ENCODE assay signal across 1 cellular context in genomic region chr7:157266272-157266671, GRCh38.
TF ChIP-seq lines count a peak whose summit lies in the region.

No MANE protein-coding gene starts in this region.

TF ChIP-seq in GM23338, 12 proteins besides CTCF, POLR2A, EP300 and RAD21 (continued from another document):
- no peak for TF ChIP-seq REST (IDR thresholded peaks at IDR 0.05; ENCODE audit: unreplicated experiment)
- TF ChIP-seq POLR2AphosphoS5 (IDR thresholded peaks at IDR 0.05; ENCODE audit: low read depth): no peak
- no peak for TF ChIP-seq ZNF462 (CRISPR knock-in tag; IDR thresholded peaks at IDR 0.05)
- no peak for TF ChIP-seq EZH2phosphoT487 (IDR thresholded peaks at IDR 0.05; ENCODE audit: unreplicated experiment)
